ENCODE assay signal across 12 cellular contexts in genomic region chr13:28501547-28501946, GRCh38.
"Had no signal": no experiment of that assay in that cellular context is flagged by ENCODE, and none has a peak within 500 bp of the region (broad histone marks: within the 10 kb centered on the region; RNA-seq: fewer than 3 reads in every experiment).

No MANE protein-coding gene starts in this region.

- DNase-seq: activated CD4-positive, alpha-beta T cell treated with anti-CD3 and anti-CD28 coated beads, Interleukin-2, amount 50 U/mL, for 4 hours; activated CD4-positive, CD25-positive, alpha-beta regulatory T cell treated with anti-CD3 and anti-CD28 coated beads, Interleukin-2, amount 50 U/mL, for 72 hours; activated T-cell treated with anti-CD3 and anti-CD28 coated beads, Interleukin-2, amount 50 U/mL, for 1 hour; endodermal cell; head of caudate nucleus; kidney; naive thymus-derived CD8-positive, alpha-beta T cell; retina; stimulated activated CD4-positive, alpha-beta T cell treated with anti-CD3 and anti-CD28 coated beads, Interleukin-2, amount 100 ng/mL, for 24 hours; stimulated activated naive B cell treated with anti-CD40 and anti-IgM and Interleukin-4, amounts not matched to agents 10 μg/mL and 1 μg/mL and 100 μg/mL, for 72 hours had no signal

- ATAC-seq: naive thymus-derived CD8-positive, alpha-beta T cell; stimulated activated naive B cell treated with anti-CD40 and anti-IgM and Interleukin-4, amounts not matched to agents 10 μg/mL and 1 μg/mL and 100 μg/mL, for 72 hours had no signal

- H3K27ac ChIP-seq: neutrophil, tibial nerve had no signal
